Comparison of ENCODE assay signal across 1 cellular context in the genomic region with DNA sequence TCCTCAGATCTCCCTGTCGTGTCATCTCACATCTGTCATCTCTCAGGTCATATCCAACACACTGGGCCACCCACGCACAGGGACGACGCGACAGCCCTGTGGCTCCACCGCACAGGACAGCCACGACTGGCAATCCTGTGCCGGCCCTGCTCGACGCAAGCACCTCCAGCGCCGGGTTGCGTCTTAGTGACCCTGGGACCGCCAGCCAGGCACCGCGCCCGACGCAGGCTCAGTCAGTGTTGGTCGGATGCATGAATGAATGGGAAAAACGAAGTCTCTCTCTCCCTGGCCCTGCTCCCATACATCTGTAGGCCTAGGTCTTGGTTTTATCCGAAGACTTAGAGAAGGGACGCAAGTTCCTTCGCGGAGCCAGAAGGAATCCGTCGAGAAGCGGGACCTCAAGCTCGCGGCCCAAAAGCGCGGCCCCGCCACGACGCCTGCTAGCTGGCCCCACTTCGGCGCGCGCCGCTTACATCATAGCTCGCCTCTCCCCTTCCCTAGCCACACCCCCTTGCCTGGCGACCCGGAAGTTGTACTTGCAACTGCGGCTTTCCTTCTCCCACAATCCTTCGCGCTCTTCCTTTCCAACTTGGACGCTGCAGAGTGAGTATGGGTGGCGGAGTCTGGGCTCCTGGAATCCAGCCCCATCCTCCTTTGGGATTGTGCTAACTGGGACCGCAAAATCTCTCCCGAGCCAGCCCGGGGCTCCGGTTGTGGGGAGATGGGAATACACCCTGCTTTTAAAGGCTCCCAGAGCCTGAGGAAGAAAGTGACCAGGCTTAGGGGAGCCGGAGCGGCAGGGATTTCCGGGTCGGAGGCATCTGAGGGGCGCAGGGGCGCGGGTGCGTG.
TF ChIP-seq lines count a peak whose summit lies in the region.

A gene (plus strand): TSS at position 577 of the 849 bp plus-strand sequence. CDS start 413 bp downstream, outside the sequence.

TF ChIP-seq in HEK293, 187 proteins besides CTCF, POLR2A, EP300 and RAD21 (continued from another document and continues in another):
- TF ChIP-seq, protein P1, sequence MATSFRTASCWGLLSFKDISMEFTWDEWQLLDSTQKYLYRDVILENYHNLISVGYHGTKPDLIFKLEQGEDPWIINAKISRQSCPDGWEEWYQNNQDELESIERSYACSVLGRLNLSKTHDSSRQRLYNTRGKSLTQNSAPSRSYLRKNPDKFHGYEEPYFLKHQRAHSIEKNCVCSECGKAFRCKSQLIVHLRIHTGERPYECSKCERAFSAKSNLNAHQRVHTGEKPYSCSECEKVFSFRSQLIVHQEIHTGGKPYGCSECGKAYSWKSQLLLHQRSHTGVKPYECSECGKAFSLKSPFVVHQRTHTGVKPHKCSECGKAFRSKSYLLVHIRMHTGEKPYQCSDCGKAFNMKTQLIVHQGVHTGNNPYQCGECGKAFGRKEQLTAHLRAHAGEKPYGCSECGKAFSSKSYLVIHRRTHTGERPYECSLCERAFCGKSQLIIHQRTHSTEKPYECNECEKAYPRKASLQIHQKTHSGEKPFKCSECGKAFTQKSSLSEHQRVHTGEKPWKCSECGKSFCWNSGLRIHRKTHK (tag by site-specific recombination; IDR thresholded peaks at IDR 0.05), result no peak
- TF ChIP-seq, protein P2, sequence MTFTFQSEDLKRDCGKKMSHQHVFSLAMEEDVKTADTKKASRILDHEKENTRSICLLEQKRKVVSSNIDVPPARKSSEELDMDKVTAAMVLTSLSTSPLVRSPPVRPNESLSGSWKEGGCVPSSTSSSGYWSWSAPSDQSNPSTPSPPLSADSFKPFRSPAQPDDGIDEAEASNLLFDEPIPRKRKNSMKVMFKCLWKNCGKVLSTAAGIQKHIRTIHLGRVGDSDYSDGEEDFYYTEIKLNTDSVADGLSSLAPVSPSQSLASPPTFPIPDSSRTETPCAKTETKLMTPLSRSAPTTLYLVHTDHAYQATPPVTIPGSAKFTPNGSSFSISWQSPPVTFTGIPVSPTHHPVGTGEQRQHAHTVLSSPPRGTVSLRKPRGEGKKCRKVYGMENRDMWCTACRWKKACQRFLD (tag by site-specific recombination; IDR thresholded peaks at IDR 0.05), result no peak
- TF ChIP-seq ZNF366 (tag by site-specific recombination; conservative IDR thresholded peaks at IDR 0.05) (peak; percentile 93), ZNF221 (tag by site-specific recombination; IDR thresholded peaks at IDR 0.05; ENCODE audit: borderline replicate concordance) (no peak), ZNF132 (tag by site-specific recombination; IDR thresholded peaks at IDR 0.05; ENCODE audit: borderline replicate concordance) (no peak), KLF10 (tag by site-specific recombination; IDR thresholded peaks at IDR 0.05) (peak; percentile 64; the same call in 1 of the 2 replicates), SP2 (tag by site-specific recombination; IDR thresholded peaks at IDR 0.05) (peak; percentile 65), MYNN (tag by site-specific recombination; IDR thresholded peaks at IDR 0.05; ENCODE audit: borderline replicate concordance) (no peak), OSR2 (tag by site-specific recombination; IDR thresholded peaks at IDR 0.05) (no peak), ZNF629 (tag by site-specific recombination; IDR thresholded peaks at IDR 0.05) (peak; percentile 95), ZNF658 (tag by site-specific recombination; IDR thresholded peaks at IDR 0.05) (no peak), OVOL3 (tag by site-specific recombination; IDR thresholded peaks at IDR 0.05) (0 out of 2 replicates have a peak, but pooled peaks have one; percentile 17), KLF8 (tag by site-specific recombination; IDR thresholded peaks at IDR 0.05) (peak; percentile 75; the same call in 1 of the 2 replicates), EGR2 (tag by site-specific recombination; IDR thresholded peaks at IDR 0.05; ENCODE audit: low read depth) (no peak), ZSCAN16 (tag by site-specific recombination; IDR thresholded peaks at IDR 0.05) (no peak), FEZF1 (tag by site-specific recombination; IDR thresholded peaks at IDR 0.05) (0 out of 2 replicates have a peak, but pooled peaks have one; percentile 41), ZNF561 (tag by site-specific recombination; IDR thresholded peaks at IDR 0.05; ENCODE audit: borderline replicate concordance) (peak; percentile 36; the same call in 1 of the 2 replicates), GLI2 (tag by site-specific recombination; IDR thresholded peaks at IDR 0.05; ENCODE audit: borderline replicate concordance, low read depth) (no peak), ZNF24 (tag by site-specific recombination; IDR thresholded peaks at IDR 0.05) (peak; percentile 59; the same call in 1 of the 2 replicates), ZNF792 (tag by site-specific recombination; IDR thresholded peaks at IDR 0.05) (no peak), ZBTB48 (tag by site-specific recombination; IDR thresholded peaks at IDR 0.05) (no peak), ZNF223 (tag by site-specific recombination; IDR thresholded peaks at IDR 0.05) (no peak), GLI4 (tag by site-specific recombination; IDR thresholded peaks at IDR 0.05) (no peak)
- TF ChIP-seq, protein P3, sequence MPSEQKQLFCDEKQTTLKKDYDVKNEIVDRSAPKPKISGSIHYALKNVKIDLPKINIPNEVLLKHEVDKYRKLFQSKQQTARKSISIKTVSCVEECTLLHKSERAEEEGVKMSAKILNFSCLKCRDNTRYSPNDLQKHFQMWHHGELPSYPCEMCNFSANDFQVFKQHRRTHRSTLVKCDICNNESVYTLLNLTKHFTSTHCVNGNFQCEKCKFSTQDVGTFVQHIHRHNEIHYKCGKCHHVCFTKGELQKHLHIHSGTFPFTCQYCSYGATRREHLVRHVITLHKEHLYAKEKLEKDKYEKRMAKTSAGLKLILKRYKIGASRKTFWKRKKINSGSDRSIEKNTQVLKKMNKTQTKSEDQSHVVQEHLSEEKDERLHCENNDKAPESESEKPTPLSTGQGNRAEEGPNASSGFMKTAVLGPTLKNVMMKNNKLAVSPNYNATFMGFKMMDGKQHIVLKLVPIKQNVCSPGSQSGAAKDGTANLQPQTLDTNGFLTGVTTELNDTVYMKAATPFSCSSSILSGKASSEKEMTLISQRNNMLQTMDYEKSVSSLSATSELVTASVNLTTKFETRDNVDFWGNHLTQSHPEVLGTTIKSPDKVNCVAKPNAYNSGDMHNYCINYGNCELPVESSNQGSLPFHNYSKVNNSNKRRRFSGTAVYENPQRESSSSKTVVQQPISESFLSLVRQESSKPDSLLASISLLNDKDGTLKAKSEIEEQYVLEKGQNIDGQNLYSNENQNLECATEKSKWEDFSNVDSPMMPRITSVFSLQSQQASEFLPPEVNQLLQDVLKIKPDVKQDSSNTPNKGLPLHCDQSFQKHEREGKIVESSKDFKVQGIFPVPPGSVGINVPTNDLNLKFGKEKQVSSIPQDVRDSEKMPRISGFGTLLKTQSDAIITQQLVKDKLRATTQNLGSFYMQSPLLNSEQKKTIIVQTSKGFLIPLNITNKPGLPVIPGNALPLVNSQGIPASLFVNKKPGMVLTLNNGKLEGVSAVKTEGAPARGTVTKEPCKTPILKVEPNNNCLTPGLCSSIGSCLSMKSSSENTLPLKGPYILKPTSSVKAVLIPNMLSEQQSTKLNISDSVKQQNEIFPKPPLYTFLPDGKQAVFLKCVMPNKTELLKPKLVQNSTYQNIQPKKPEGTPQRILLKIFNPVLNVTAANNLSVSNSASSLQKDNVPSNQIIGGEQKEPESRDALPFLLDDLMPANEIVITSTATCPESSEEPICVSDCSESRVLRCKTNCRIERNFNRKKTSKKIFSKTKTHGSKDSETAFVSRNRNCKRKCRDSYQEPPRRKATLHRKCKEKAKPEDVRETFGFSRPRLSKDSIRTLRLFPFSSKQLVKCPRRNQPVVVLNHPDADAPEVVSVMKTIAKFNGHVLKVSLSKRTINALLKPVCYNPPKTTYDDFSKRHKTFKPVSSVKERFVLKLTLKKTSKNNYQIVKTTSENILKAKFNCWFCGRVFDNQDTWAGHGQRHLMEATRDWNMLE (tag by site-specific recombination; conservative IDR thresholded peaks at IDR 0.05; ENCODE audit: low read depth), result peak; percentile 93
- TF ChIP-seq, protein P4, sequence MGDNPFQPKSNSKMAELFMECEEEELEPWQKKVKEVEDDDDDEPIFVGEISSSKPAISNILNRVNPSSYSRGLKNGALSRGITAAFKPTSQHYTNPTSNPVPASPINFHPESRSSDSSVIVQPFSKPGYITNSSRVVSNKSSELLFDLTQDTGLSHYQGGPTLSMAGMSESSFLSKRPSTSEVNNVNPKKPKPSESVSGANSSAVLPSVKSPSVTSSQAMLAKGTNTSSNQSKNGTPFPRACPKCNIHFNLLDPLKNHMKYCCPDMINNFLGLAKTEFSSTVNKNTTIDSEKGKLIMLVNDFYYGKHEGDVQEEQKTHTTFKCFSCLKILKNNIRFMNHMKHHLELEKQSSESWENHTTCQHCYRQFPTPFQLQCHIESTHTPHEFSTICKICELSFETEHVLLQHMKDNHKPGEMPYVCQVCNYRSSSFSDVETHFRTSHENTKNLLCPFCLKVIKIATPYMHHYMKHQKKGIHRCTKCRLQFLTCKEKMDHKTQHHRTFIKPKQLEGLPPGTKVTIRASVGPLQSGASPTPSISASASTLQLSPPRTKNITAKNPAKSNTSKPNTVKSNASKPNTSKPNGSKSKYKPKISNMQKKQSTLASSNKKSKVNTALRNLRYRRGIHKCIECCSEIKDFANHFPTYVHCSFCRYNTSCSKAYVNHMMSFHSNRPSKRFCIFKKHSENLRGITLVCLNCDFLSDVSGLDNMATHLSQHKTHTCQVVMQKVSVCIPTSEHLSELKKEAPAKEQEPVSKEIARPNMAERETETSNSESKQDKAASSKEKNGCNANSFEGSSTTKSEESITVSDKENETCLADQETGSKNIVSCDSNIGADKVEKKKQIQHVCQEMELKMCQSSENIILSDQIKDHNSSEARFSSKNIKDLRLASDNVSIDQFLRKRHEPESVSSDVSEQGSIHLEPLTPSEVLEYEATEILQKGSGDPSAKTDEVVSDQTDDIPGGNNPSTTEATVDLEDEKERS (tag by site-specific recombination; IDR thresholded peaks at IDR 0.05), result no peak
- TF ChIP-seq, protein P5, sequence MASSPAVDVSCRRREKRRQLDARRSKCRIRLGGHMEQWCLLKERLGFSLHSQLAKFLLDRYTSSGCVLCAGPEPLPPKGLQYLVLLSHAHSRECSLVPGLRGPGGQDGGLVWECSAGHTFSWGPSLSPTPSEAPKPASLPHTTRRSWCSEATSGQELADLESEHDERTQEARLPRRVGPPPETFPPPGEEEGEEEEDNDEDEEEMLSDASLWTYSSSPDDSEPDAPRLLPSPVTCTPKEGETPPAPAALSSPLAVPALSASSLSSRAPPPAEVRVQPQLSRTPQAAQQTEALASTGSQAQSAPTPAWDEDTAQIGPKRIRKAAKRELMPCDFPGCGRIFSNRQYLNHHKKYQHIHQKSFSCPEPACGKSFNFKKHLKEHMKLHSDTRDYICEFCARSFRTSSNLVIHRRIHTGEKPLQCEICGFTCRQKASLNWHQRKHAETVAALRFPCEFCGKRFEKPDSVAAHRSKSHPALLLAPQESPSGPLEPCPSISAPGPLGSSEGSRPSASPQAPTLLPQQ (tag by site-specific recombination; IDR thresholded peaks at IDR 0.05), result peak; percentile 100
- TF ChIP-seq, protein P6, sequence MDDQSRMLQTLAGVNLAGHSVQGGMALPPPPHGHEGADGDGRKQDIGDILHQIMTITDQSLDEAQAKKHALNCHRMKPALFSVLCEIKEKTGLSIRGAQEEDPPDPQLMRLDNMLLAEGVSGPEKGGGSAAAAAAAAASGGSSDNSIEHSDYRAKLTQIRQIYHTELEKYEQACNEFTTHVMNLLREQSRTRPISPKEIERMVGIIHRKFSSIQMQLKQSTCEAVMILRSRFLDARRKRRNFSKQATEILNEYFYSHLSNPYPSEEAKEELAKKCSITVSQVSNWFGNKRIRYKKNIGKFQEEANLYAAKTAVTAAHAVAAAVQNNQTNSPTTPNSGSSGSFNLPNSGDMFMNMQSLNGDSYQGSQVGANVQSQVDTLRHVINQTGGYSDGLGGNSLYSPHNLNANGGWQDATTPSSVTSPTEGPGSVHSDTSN (CRISPR knock-in tag; IDR thresholded peaks at IDR 0.05), result peak; percentile 74; the same call in 1 of the 2 replicates
- TF ChIP-seq, protein P7, sequence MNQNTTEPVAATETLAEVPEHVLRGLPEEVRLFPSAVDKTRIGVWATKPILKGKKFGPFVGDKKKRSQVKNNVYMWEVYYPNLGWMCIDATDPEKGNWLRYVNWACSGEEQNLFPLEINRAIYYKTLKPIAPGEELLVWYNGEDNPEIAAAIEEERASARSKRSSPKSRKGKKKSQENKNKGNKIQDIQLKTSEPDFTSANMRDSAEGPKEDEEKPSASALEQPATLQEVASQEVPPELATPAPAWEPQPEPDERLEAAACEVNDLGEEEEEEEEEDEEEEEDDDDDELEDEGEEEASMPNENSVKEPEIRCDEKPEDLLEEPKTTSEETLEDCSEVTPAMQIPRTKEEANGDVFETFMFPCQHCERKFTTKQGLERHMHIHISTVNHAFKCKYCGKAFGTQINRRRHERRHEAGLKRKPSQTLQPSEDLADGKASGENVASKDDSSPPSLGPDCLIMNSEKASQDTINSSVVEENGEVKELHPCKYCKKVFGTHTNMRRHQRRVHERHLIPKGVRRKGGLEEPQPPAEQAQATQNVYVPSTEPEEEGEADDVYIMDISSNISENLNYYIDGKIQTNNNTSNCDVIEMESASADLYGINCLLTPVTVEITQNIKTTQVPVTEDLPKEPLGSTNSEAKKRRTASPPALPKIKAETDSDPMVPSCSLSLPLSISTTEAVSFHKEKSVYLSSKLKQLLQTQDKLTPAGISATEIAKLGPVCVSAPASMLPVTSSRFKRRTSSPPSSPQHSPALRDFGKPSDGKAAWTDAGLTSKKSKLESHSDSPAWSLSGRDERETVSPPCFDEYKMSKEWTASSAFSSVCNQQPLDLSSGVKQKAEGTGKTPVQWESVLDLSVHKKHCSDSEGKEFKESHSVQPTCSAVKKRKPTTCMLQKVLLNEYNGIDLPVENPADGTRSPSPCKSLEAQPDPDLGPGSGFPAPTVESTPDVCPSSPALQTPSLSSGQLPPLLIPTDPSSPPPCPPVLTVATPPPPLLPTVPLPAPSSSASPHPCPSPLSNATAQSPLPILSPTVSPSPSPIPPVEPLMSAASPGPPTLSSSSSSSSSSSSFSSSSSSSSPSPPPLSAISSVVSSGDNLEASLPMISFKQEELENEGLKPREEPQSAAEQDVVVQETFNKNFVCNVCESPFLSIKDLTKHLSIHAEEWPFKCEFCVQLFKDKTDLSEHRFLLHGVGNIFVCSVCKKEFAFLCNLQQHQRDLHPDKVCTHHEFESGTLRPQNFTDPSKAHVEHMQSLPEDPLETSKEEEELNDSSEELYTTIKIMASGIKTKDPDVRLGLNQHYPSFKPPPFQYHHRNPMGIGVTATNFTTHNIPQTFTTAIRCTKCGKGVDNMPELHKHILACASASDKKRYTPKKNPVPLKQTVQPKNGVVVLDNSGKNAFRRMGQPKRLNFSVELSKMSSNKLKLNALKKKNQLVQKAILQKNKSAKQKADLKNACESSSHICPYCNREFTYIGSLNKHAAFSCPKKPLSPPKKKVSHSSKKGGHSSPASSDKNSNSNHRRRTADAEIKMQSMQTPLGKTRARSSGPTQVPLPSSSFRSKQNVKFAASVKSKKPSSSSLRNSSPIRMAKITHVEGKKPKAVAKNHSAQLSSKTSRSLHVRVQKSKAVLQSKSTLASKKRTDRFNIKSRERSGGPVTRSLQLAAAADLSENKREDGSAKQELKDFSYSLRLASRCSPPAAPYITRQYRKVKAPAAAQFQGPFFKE (tag by site-specific recombination; IDR thresholded peaks at IDR 0.05; ENCODE audit: borderline replicate concordance), result no peak
- TF ChIP-seq, protein P8, sequence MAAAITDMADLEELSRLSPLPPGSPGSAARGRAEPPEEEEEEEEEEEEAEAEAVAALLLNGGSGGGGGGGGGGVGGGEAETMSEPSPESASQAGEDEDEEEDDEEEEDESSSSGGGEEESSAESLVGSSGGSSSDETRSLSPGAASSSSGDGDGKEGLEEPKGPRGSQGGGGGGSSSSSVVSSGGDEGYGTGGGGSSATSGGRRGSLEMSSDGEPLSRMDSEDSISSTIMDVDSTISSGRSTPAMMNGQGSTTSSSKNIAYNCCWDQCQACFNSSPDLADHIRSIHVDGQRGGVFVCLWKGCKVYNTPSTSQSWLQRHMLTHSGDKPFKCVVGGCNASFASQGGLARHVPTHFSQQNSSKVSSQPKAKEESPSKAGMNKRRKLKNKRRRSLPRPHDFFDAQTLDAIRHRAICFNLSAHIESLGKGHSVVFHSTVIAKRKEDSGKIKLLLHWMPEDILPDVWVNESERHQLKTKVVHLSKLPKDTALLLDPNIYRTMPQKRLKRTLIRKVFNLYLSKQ (tag by site-specific recombination; IDR thresholded peaks at IDR 0.05; ENCODE audit: borderline replicate concordance), result no peak
